In genomic region chr5:42526179-42526578, GRCh38 we compare ENCODE assay signal across 3 cellular contexts.
"Had no signal": no experiment of that assay in that cellular context is flagged by ENCODE, and none has a peak within 500 bp of the region (broad histone marks: within the 10 kb centered on the region; RNA-seq: fewer than 3 reads in every experiment).

No MANE protein-coding gene starts in this region.

- ATAC-seq: GM12878 had no signal

- H3K4me3 ChIP-seq: GM12878 had no signal

- DNase-seq: GDM1, GF-D8 had no signal
